ENCODE assay signal across 16 cellular contexts in the genomic region with DNA sequence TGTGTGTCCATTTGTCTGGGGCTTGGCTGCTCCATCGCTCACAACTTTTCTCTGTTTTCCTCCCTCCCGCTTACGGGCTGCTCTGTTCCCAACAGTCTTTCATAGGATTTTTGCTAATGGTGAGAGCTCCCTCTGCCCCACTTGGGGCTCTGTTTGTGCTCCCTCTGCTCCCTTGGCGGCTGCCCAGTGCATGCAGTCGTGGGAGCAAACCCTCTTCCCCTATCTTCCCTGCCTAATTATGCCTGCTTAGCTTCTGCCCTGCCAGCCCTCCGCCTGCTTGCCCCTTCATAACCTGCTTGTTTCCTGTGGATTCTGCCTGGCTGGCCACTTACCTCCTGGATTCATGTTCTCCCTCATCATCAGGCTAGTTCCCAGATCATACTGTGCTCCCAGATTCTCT. TPM values are rescaled to one million over a fixed set of nuclear protein-coding genes. Genes with fewer than 3 reads are reported as not detected.
"Had no signal": no experiment of that assay in that cellular context is flagged by ENCODE, and none has a peak within 500 bp of the region (broad histone marks: within the 10 kb centered on the region; RNA-seq: fewer than 3 reads in every experiment).

No MANE protein-coding gene starts in this region.

- H3K9me3 ChIP-seq: ascending aorta, breast epithelium, gastrocnemius medialis, lower lobe of right lung, pancreas, sigmoid colon, SK-N-SH, spleen, thyroid gland had no signal

- ATAC-seq: gastrocnemius medialis, left colon, lower lobe of right lung, pancreas had no signal

- H3K27ac Mint-ChIP-seq: neural progenitor cell had no signal

- H3K27me3 ChIP-seq: ascending aorta, breast epithelium, gastrocnemius medialis, neural progenitor cell, pancreas, sigmoid colon, spleen, thyroid gland had no signal

- H3K9me3 Mint-ChIP-seq: neural progenitor cell had no signal

- DNase-seq: activated CD4-positive, alpha-beta T cell treated with anti-CD3 and anti-CD28 coated beads for 4 hours; activated gamma-delta T cell; activated T-cell treated with anti-CD3 and anti-CD28 coated beads, Interleukin-2, amount 50 U/mL, for 1 hour; erythroblast; gastrocnemius medialis; left colon; lower lobe of right lung; pancreas; sigmoid colon; SK-N-SH; spleen; T-helper 1 cell; thyroid gland had no signal

- H3K4me1 ChIP-seq: neural progenitor cell had no signal

- H3K4me3 ChIP-seq: ascending aorta, breast epithelium, gastrocnemius medialis, lower lobe of right lung, neural progenitor cell, pancreas, sigmoid colon, spleen, thyroid gland had no signal

- H3K27ac ChIP-seq: ascending aorta, breast epithelium, gastrocnemius medialis, lower lobe of right lung, neural progenitor cell, pancreas, sigmoid colon, spleen, thyroid gland had no signal

RNA-seq across cellular contexts. Expression of a gene that starts 6.6 kb away (rescaled TPM):
- total RNA-seq: ascending aorta had no signal
